1 cellular context compared by ENCODE assay signal in the genomic region with DNA sequence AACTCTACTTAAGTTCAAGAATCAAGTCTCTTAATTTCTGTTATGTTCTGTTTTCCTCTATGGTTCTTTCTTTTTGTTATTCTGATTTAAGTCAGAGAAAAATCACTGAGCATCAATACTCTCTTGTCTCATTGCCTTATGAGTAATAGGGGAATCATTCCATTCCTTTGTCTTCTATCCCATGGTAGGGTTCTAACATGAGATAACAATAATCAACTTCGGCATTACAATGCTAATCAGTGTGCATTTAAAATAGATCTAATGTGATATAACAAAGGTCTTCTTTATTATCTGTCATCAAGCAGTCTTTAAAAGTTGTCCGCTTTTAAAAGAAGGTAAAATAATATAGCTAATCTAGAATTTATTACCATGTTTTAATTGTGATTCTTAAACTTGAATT.
TF ChIP-seq lines count a peak whose summit lies in the region.

No MANE protein-coding gene starts in this region.

TF ChIP-seq in SK-N-SH, 30 proteins besides CTCF, POLR2A, EP300 and RAD21 (continued from another document):
- TF ChIP-seq, protein P1, sequence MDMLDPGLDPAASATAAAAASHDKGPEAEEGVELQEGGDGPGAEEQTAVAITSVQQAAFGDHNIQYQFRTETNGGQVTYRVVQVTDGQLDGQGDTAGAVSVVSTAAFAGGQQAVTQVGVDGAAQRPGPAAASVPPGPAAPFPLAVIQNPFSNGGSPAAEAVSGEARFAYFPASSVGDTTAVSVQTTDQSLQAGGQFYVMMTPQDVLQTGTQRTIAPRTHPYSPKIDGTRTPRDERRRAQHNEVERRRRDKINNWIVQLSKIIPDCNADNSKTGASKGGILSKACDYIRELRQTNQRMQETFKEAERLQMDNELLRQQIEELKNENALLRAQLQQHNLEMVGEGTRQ (IDR thresholded peaks at IDR 0.05; ENCODE audit: borderline replicate concordance, low read depth, low read length), result no peak
- TF ChIP-seq TCF12 (IDR thresholded peaks at IDR 0.05) (peak; percentile 39), POLR2AphosphoS5 (IDR thresholded peaks at IDR 0.05; ENCODE audit: low read depth, low read length) (no peak), FOXM1 (IDR thresholded peaks at IDR 0.05; ENCODE audit: low read depth) (no peak)
